Comparison of ENCODE assay signal across 24 cellular contexts in genomic region chr2:170455617-170456426, GRCh38.
DNase-seq lines count a peak whose midpoint lies in the region; ATAC-seq and TF ChIP-seq lines count a peak whose summit lies in the region.
"Had no signal": no experiment of that assay in that cellular context is flagged by ENCODE, and none has a peak within 500 bp of the region (broad histone marks: within the 10 kb centered on the region; RNA-seq: fewer than 3 reads in every experiment).

No MANE protein-coding gene starts in this region.

- H3K27me3 ChIP-seq in colonic mucosa (no peaks in the 10 kb centered on the region), WERI-Rb-1 (ENCODE audit: insufficient read depth, low read depth, severe bottlenecking) (no peaks in the 10 kb centered on the region)
- H3K27me3 ChIP-seq: adrenal gland, cardiac muscle cell had no signal

- no peaks in the 10 kb centered on the region for H3K9me3 ChIP-seq in colonic mucosa
- no peaks in the 10 kb centered on the region for H3K9me3 ChIP-seq in WERI-Rb-1 (ENCODE audit: severe bottlenecking)
- H3K9me3 ChIP-seq: adrenal gland, stomach had no signal

- TF ChIP-seq CTCF in colonic mucosa (IDR thresholded peaks at IDR 0.05), result no peak
- no peak for TF ChIP-seq CTCF in WERI-Rb-1 (IDR thresholded peaks at IDR 0.05; ENCODE audit: low read depth, low read length)

- ATAC-seq in left colon (peak; percentile 86), GM21447 (IDR thresholded peaks at IDR 0.05; ENCODE audit: unreplicated experiment) (no peak)
- ATAC-seq: naive thymus-derived CD8-positive, alpha-beta T cell had no signal

- H3K36me3 ChIP-seq in colonic mucosa (no peaks in the 10 kb centered on the region), WERI-Rb-1 (no peaks in the 10 kb centered on the region)
- H3K36me3 ChIP-seq: adrenal gland, cardiac muscle cell, stomach had no signal

- DNase-seq in HT-29 (ENCODE audit: low spot score) (peak; percentile 79), colonic mucosa (peak; percentile 64), left colon (peak in 1 of 2 donors; percentile 27), renal cortical epithelial cell (ENCODE audit: low read depth) (peak; percentile 96), NCI-H226 (no peak), WERI-Rb-1 (no peak), OCI-M2 (lab: John Stamatoyannopoulos, UW; ENCODE audit: unreplicated experiment) (no peak)
- DNase-seq: activated CD4-positive, alpha-beta T cell treated with anti-CD3 and anti-CD28 coated beads, Interleukin-2, amount 50 U/mL, for 1 hour; activated CD8-positive, alpha-beta memory T cell treated with anti-CD3 and anti-CD28 coated beads, Interleukin-2, amount 50 U/mL, for 4 hours; activated effector memory CD4-positive, alpha-beta T cell treated with Interleukin-2 at 50 U/mL for 16 hours; adrenal gland; head of caudate nucleus; KG1; naive thymus-derived CD8-positive, alpha-beta T cell; NCI-H2029 treated with DMSO at 0.1 percent for 48 hours; NCI-H446 treated with DMSO at 0.1 percent for 48 hours; NK-92 treated with Interleukin-12 subunit alpha and Interleukin-12 subunit beta, amount 100 ng/mL, for 24 hours; RPMI8226; stimulated activated CD4-positive, alpha-beta T cell treated with anti-CD3 and anti-CD28 coated beads, Interleukin-4, amount 100 ng/mL, for 24 hours; stomach had no signal

- H3K4me1 ChIP-seq in colonic mucosa, result no peaks in the 10 kb centered on the region
- H3K4me1 ChIP-seq: adrenal gland, stomach had no signal

- no peak overlapping the region for H3K9ac ChIP-seq in colonic mucosa (ENCODE audit: low read depth in 2 of 2, low read length in 2 of 2)

- intact Hi-C loops in colonic mucosa (cut with DNase I) (no loop called here), left colon (cut with DNase I, micrococcal nuclease) (no loop called here)

- H3K4me3 ChIP-seq in colonic mucosa, result no peak overlapping the region
- H3K4me3 ChIP-seq in WERI-Rb-1 (ENCODE audit: low read depth, low read length), result no peak overlapping the region
- H3K4me3 ChIP-seq: adrenal gland, cardiac muscle cell, lung, smooth muscle cell, stomach had no signal

- peak overlapping the region; percentile 60 for H3K27ac ChIP-seq in colonic mucosa
- no peak overlapping the region for H3K27ac ChIP-seq in WERI-Rb-1
- H3K27ac ChIP-seq: adrenal gland, cardiac muscle cell, stomach had no signal

Comparison
In these comparisons a context has a peak if more than half of its experiments do, and no peak if none do; other contexts are left out.
1. DNase-seq: peak in HT-29 (single experiment), colonic mucosa (single experiment) and renal cortical epithelial cell (single experiment); none in NCI-H226 (single experiment), WERI-Rb-1 (single experiment) and OCI-M2 (single experiment).